ENCODE assay signal across 15 cellular contexts in the genomic region with DNA sequence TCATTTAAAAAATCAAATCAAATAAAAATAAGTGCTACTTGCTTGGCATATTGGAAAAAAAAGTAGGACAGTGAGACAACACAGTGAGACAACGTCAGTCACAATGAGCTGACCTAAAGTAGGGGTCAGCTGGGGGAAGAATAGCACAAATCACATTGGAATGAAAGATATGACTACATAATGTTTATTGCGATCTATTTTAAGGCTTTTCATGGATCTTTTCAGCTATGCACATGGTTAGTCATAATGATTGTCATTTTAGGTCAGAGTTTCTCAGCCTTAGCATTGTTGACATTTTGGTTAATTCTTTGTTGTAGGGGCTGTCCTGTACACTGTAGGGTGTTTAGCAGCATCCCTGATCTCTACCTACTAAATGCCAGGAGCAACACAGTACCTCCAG. TPM values are rescaled to one million over a fixed set of nuclear protein-coding genes. Genes with fewer than 3 reads are reported as not detected.
A peak's percentile ranks its signal among the peaks of the same experiment; 100 is the strongest.
DNase-seq lines count a peak whose midpoint lies in the region; ATAC-seq, FAIRE-seq and TF ChIP-seq lines count a peak whose summit lies in the region.
"Had no signal": no experiment of that assay in that cellular context is flagged by ENCODE, and none has a peak within 500 bp of the region (broad histone marks: within the 10 kb centered on the region; RNA-seq: fewer than 3 reads in every experiment).

No MANE protein-coding gene starts in this region.

- H3K79me2 ChIP-seq in astrocyte (ENCODE audit: insufficient read depth, low read length): peaks cover 91% of the 10 kb centered on the region

- H3K4me2 ChIP-seq in astrocyte (ENCODE audit: low read length): peak overlapping the region; percentile 44

- peaks cover 67% of the 10 kb centered on the region for H3K4me1 ChIP-seq in astrocyte (ENCODE audit: insufficient read depth, low read length)

- H3K4me3 ChIP-seq in astrocyte (ENCODE audit: insufficient read depth, low read depth, low read length): no peak overlapping the region

- H3K27me3 ChIP-seq in astrocyte (ENCODE audit: insufficient read depth, low read length): no peaks in the 10 kb centered on the region

- peak overlapping the region; percentile 21 for H3K27ac Mint-ChIP-seq in astrocyte (ENCODE audit: unreplicated experiment)
- no peak overlapping the region for H3K27ac Mint-ChIP-seq in immature natural killer cell
- H3K27ac Mint-ChIP-seq in WTC11: no peak overlapping the region

- POLR2A ChIA-PET in WTC11 (lab: Charles Lee): no interaction called here

- CTCF ChIA-PET in WTC11 (lab: Charles Lee): no interaction called here

- ATAC-seq in WTC11: no peak
- no peak for ATAC-seq in GM21423 (IDR thresholded peaks at IDR 0.05; ENCODE audit: unreplicated experiment)

- no peaks in the 10 kb centered on the region for H3K27me3 Mint-ChIP-seq in astrocyte (ENCODE audit: low read depth, unreplicated experiment)
- peaks cover 0 to 3% (median 0%) of the 10 kb centered on the region in 3 donors for H3K27me3 Mint-ChIP-seq in immature natural killer cell (ENCODE audit: low read depth in 3 of 3)
- H3K27me3 Mint-ChIP-seq in WTC11 (ENCODE audit: low read depth): peaks cover 16% of the 10 kb centered on the region

- H3K36me3 Mint-ChIP-seq in astrocyte (ENCODE audit: low read depth, unreplicated experiment) (peaks cover 26% of the 10 kb centered on the region), immature natural killer cell (no peaks in the 10 kb centered on the region), WTC11 (peaks cover 5% of the 10 kb centered on the region; the same call in 1 of the 2 replicates)

- DNase-seq in HS-27A (ENCODE audit: low read depth): peak; percentile 74
- DNase-seq in astrocyte (ENCODE audit: low read depth): peak; percentile 73
- peak; percentile 84 for DNase-seq in kidney glomerular epithelial cell (lab: John Stamatoyannopoulos, UW)
- DNase-seq in urothelium cell line (ENCODE audit: low spot score): peak; percentile 67
- DNase-seq in immature natural killer cell: no peak
- DNase-seq in WTC11 (ENCODE audit: low spot score): no peak
- DNase-seq: activated CD4-positive, alpha-beta T cell treated with anti-CD3 and anti-CD28 coated beads for 4 hours; activated T-cell treated with anti-CD3 and anti-CD28 coated beads, Interleukin-2, amount 50 U/mL, for 48 hours; Caco-2; midbrain; NCI-H2081; stimulated activated CD4-positive, alpha-beta T cell treated with anti-CD3 and anti-CD28 coated beads, Interleukin-4, amount 100 ng/mL, for 24 hours; stimulated activated naive CD4-positive, alpha-beta T cell treated with Interleukin-2 at 50 U/mL for 16 hours had no signal

- H3K9ac ChIP-seq in astrocyte (ENCODE audit: low read length): peak overlapping the region; percentile 63
- H3K9ac ChIP-seq: parathyroid adenoma had no signal

- no peaks in the 10 kb centered on the region for H3K9me3 ChIP-seq in astrocyte (ENCODE audit: insufficient read depth, low read depth, low read length)
- H3K9me3 ChIP-seq: Caco-2 had no signal

- H3K9me3 Mint-ChIP-seq in astrocyte (ENCODE audit: unreplicated experiment) (no peaks in the 10 kb centered on the region), immature natural killer cell (no peaks in the 10 kb centered on the region), WTC11 (peaks cover 5% of the 10 kb centered on the region)

- no peak overlapping the region for H2AFZ ChIP-seq in astrocyte (ENCODE audit: low read depth, low read length)
- H2AFZ ChIP-seq: parathyroid adenoma had no signal

- no peak overlapping the region for H3K4me3 Mint-ChIP-seq in astrocyte (ENCODE audit: unreplicated experiment)
- no peak overlapping the region for H3K4me3 Mint-ChIP-seq in immature natural killer cell
- H3K4me3 Mint-ChIP-seq in WTC11: no peak overlapping the region

- H4K20me1 ChIP-seq in astrocyte (ENCODE audit: insufficient read depth, low read length): peaks cover 11% of the 10 kb centered on the region

- peaks cover 40% of the 10 kb centered on the region for H3K36me3 ChIP-seq in astrocyte (ENCODE audit: insufficient read depth, low read length)

- peak overlapping the region; percentile 95 for H3K27ac ChIP-seq in astrocyte (ENCODE audit: low read depth, low read length)
- H3K27ac ChIP-seq: parathyroid adenoma had no signal

- TF ChIP-seq CTCF in astrocyte (IDR thresholded peaks at IDR 0.05; ENCODE audit: insufficient read depth, low read depth, low read length) (no peak), WTC11 (IDR thresholded peaks at IDR 0.05) (no peak)

- peak; percentile 97 for FAIRE-seq in astrocyte (lab: Jason Lieb, UNC)
- FAIRE-seq in urothelium cell line (lab: Jason Lieb, UNC): peak; percentile 96

- H3K4me1 Mint-ChIP-seq in astrocyte (ENCODE audit: low read depth, unreplicated experiment) (peaks cover 83% of the 10 kb centered on the region), immature natural killer cell (peaks cover 10 to 16% of the 10 kb centered on the region in 2 donors), WTC11 (peaks cover 20% of the 10 kb centered on the region)

TF ChIP-seq in WTC11, 78 proteins besides CTCF, POLR2A, EP300 and RAD21:
- TF ChIP-seq ESRRA (CRISPR knock-in tag; IDR thresholded peaks at IDR 0.05; ENCODE audit: borderline replicate concordance) (no peak), FOXP1 (CRISPR knock-in tag; IDR thresholded peaks at IDR 0.05; ENCODE audit: borderline replicate concordance) (no peak), SP1 (CRISPR knock-in tag; conservative IDR thresholded peaks at IDR 0.05) (no peak)
- TF ChIP-seq, protein P1, sequence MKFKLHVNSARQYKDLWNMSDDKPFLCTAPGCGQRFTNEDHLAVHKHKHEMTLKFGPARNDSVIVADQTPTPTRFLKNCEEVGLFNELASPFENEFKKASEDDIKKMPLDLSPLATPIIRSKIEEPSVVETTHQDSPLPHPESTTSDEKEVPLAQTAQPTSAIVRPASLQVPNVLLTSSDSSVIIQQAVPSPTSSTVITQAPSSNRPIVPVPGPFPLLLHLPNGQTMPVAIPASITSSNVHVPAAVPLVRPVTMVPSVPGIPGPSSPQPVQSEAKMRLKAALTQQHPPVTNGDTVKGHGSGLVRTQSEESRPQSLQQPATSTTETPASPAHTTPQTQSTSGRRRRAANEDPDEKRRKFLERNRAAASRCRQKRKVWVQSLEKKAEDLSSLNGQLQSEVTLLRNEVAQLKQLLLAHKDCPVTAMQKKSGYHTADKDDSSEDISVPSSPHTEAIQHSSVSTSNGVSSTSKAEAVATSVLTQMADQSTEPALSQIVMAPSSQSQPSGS (CRISPR knock-in tag; IDR thresholded peaks at IDR 0.05; ENCODE audit: borderline replicate concordance, low read depth): no peak
- TF ChIP-seq, protein P2, sequence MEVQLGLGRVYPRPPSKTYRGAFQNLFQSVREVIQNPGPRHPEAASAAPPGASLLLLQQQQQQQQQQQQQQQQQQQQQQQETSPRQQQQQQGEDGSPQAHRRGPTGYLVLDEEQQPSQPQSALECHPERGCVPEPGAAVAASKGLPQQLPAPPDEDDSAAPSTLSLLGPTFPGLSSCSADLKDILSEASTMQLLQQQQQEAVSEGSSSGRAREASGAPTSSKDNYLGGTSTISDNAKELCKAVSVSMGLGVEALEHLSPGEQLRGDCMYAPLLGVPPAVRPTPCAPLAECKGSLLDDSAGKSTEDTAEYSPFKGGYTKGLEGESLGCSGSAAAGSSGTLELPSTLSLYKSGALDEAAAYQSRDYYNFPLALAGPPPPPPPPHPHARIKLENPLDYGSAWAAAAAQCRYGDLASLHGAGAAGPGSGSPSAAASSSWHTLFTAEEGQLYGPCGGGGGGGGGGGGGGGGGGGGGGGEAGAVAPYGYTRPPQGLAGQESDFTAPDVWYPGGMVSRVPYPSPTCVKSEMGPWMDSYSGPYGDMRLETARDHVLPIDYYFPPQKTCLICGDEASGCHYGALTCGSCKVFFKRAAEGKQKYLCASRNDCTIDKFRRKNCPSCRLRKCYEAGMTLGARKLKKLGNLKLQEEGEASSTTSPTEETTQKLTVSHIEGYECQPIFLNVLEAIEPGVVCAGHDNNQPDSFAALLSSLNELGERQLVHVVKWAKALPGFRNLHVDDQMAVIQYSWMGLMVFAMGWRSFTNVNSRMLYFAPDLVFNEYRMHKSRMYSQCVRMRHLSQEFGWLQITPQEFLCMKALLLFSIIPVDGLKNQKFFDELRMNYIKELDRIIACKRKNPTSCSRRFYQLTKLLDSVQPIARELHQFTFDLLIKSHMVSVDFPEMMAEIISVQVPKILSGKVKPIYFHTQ (CRISPR knock-in tag; IDR thresholded peaks at IDR 0.05): no peak
- TF ChIP-seq, protein P3, sequence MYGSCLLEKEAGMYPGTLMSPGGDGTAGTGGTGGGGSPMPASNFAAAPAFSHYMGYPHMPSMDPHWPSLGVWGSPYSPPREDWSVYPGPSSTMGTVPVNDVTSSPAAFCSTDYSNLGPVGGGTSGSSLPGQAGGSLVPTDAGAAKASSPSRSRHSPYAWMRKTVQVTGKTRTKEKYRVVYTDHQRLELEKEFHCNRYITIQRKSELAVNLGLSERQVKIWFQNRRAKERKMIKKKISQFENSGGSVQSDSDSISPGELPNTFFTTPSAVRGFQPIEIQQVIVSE (CRISPR knock-in tag; IDR thresholded peaks at IDR 0.05; ENCODE audit: borderline replicate concordance): no peak

RNA-seq across cellular contexts. Expression of a gene that starts 44.5 kb away (rescaled TPM):
- total RNA-seq in astrocyte (11.0 and 12.5 TPM in 2 replicates), WTC11 (2021) (57.7 to 70.6 TPM (median 61.7 TPM) in 3 replicates)
- 10 to 100 TPM; 12.1 to 13.4 (median 12.8) TPM for polyA plus RNA-seq in immature natural killer cell

Comparison
In these comparisons a context has a peak if more than half of its experiments do, and no peak if none do; other contexts are left out.
1. DNase-seq: peak in HS-27A (single experiment), astrocyte (single experiment), kidney glomerular epithelial cell (single experiment) and urothelium cell line (single experiment); none in immature natural killer cell (0 of 3) and WTC11 (single experiment).